In genomic region chr19:15199219-15199651, GRCh38 we compare ENCODE assay signal across 10 cellular contexts. TPM values are rescaled to one million over a fixed set of nuclear protein-coding genes. Genes with fewer than 3 reads are reported as not detected.
A peak's percentile ranks its signal among the peaks of the same experiment; 100 is the strongest.
DNase-seq lines count a peak whose midpoint lies in the region; ATAC-seq and TF ChIP-seq lines count a peak whose summit lies in the region.
"Had no signal": no experiment of that assay in that cellular context is flagged by ENCODE, and none has a peak within 500 bp of the region (broad histone marks: within the 10 kb centered on the region; RNA-seq: fewer than 3 reads in every experiment).

No MANE protein-coding gene starts in this region.

- TF ChIP-seq CTCF in CD8-positive, alpha-beta T cell (IDR thresholded peaks at IDR 0.05), result no peak
- no peak for TF ChIP-seq CTCF in foreskin fibroblast (IDR thresholded peaks at IDR 0.05; ENCODE audit: low read depth, low read length)

- peaks cover 54% of the 10 kb centered on the region for H3K27me3 Mint-ChIP-seq in CD8-positive, alpha-beta T cell (ENCODE audit: low read depth)

- no peak overlapping the region for H3K4me3 ChIP-seq in CD8-positive, alpha-beta T cell (ENCODE audit: low read depth, low read length)
- peak overlapping the region; percentile 92 for H3K4me3 ChIP-seq in SK-N-MC
- H3K4me3 ChIP-seq in foreskin fibroblast (ENCODE audit: low read depth in 1 of 2, low read length in 2 of 2), result peak overlapping the region; percentile 33 to 69

- peaks cover 32% of the 10 kb centered on the region for H3K27me3 ChIP-seq in CD8-positive, alpha-beta T cell (ENCODE audit: insufficient read depth, low read length)

- CTCF ChIA-PET in CD8-positive, alpha-beta T cell (lab: Charles Lee), result no interaction called here

- H3K36me3 Mint-ChIP-seq in CD8-positive, alpha-beta T cell, result no peaks in the 10 kb centered on the region

- peak overlapping the region; percentile 57 for H3K4me3 Mint-ChIP-seq in CD8-positive, alpha-beta T cell

- H3K36me3 ChIP-seq in CD8-positive, alpha-beta T cell (ENCODE audit: insufficient read depth, low read length), result no peaks in the 10 kb centered on the region
- H3K36me3 ChIP-seq in SK-N-MC (ENCODE audit: insufficient read depth, low read length), result peaks cover 23% of the 10 kb centered on the region
- H3K36me3 ChIP-seq: colonic mucosa had no signal

- no peaks in the 10 kb centered on the region for H3K9me3 Mint-ChIP-seq in CD8-positive, alpha-beta T cell

- H3K27ac Mint-ChIP-seq in CD8-positive, alpha-beta T cell, result no peak overlapping the region

- intact Hi-C loops in CD8-positive, alpha-beta T cell (cut with DNase I, micrococcal nuclease), result no loop called here

- DNase-seq in CD8-positive, alpha-beta T cell, result no peak
- DNase-seq in SK-N-MC (ENCODE audit: low read depth, low spot score) (no peak), foreskin fibroblast (no peak), retina (peak; percentile 58), NCI-H2196 treated with DMSO at 0.1 percent for 48 hours (lab: John Stamatoyannopoulos, UW; ENCODE audit: unreplicated experiment) (no peak), NOMO-1 treated with dmso at 0.1 percent for 144 hours (lab: John Stamatoyannopoulos, UW; ENCODE audit: unreplicated experiment) (no peak), hepatic stellate cell (ENCODE audit: low spot score) (no peak)
- DNase-seq: activated CD4-positive, CD25-positive, alpha-beta regulatory T cell treated with anti-CD3 and anti-CD28 coated beads, Interleukin-2, amount 50 U/mL, for 72 hours; colonic mucosa had no signal

- H3K9me3 ChIP-seq in CD8-positive, alpha-beta T cell (ENCODE audit: low read length), result no peaks in the 10 kb centered on the region
- H3K9me3 ChIP-seq in SK-N-MC (ENCODE audit: low read depth, low read length), result no peaks in the 10 kb centered on the region
- H3K9me3 ChIP-seq: colonic mucosa had no signal

- peaks cover 35% of the 10 kb centered on the region for H3K4me1 Mint-ChIP-seq in CD8-positive, alpha-beta T cell (ENCODE audit: low read depth)

- H3K9ac ChIP-seq in SK-N-MC (ENCODE audit: insufficient read length), result no peak overlapping the region

- peaks cover 7% of the 10 kb centered on the region for H3K4me1 ChIP-seq in CD8-positive, alpha-beta T cell (ENCODE audit: insufficient read depth, low read length)
- H3K4me1 ChIP-seq: colonic mucosa had no signal

- H3K27ac ChIP-seq in CD8-positive, alpha-beta T cell (ENCODE audit: low read depth, low read length), result no peak overlapping the region
- H3K27ac ChIP-seq in SK-N-MC, result peak overlapping the region; percentile 71
- H3K27ac ChIP-seq: colonic mucosa had no signal

- POLR2A ChIA-PET in CD8-positive, alpha-beta T cell (lab: Charles Lee), result no interaction called here

- no peak for ATAC-seq in CD8-positive, alpha-beta T cell
- no peak for ATAC-seq in GM19395 (IDR thresholded peaks at IDR 0.05; ENCODE audit: unreplicated experiment)

RNA-seq across cellular contexts. Expression of gene NOTCH3, which starts 1.6 kb away (rescaled TPM):
- not detected for total RNA-seq in CD8-positive, alpha-beta T cell

RNA-seq across cellular contexts. Expression of gene EPHX3, which starts 33.0 kb away (rescaled TPM):
- total RNA-seq in CD8-positive, alpha-beta T cell, result under 1 TPM; 0.19 to 0.62 TPM
